Comparison of ENCODE assay signal across 15 cellular contexts in the genomic region with DNA sequence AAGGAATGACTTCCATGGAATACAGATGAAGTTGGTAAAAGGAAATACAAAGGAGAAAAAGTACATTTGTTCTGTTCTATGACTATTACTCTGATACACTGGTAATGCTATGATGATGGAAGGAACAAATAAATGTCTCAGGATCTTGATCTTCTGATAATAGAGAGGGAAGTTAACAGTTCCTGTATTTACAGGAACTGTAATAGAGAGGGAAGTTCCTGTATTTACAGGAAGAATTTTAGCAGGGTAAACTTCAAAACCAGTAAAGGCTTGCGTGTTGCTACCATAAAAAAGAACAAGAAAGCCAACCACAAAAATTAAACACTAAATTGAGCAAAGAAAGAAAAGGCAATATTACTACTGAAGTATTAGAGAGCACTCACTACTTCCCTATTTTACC.
DNase-seq lines count a peak whose midpoint lies in the region; ATAC-seq and TF ChIP-seq lines count a peak whose summit lies in the region.
"Had no signal": no experiment of that assay in that cellular context is flagged by ENCODE, and none has a peak within 500 bp of the region (broad histone marks: within the 10 kb centered on the region; RNA-seq: fewer than 3 reads in every experiment).

No MANE protein-coding gene starts in this region.

- H3K4me1 Mint-ChIP-seq in MCF 10A (ENCODE audit: insufficient read depth, unreplicated experiment), result no peaks in the 10 kb centered on the region

- H3K4me2 ChIP-seq in mammary epithelial cell (ENCODE audit: insufficient read depth, low read depth, low read length), result no peak overlapping the region
- H3K4me2 ChIP-seq: KMS-11 had no signal

- no peak overlapping the region for H2AFZ ChIP-seq in mammary epithelial cell (ENCODE audit: low read depth, low read length)

- no peak overlapping the region for H3K4me3 Mint-ChIP-seq in MCF 10A (ENCODE audit: unreplicated experiment)

- no TSS peak for BruUV-seq in mammary epithelial cell (replicated peaks; lab: Mats Ljungman, UMichigan)
- no TSS peak for BruUV-seq in MCF 10A (replicated peaks; lab: Mats Ljungman, UMichigan)

- no peak overlapping the region for H3K27ac Mint-ChIP-seq in MCF 10A (ENCODE audit: low read depth, unreplicated experiment)

- in situ Hi-C loops in KBM-7 (cut with MboI; ENCODE audit: low pct_unique_long_range_greater_than_20kb, low sequenced_read_pairs) (no loop called here), mammary epithelial cell (cut with MboI; ENCODE audit: low sequenced_read_pairs in 2 of 2) (no loop called here)

- no peak overlapping the region for H3K9ac ChIP-seq in mammary epithelial cell (ENCODE audit: insufficient read depth, low read length)
- H3K9ac ChIP-seq: KMS-11 had no signal

- dilution Hi-C loops in mammary epithelial cell (cut with HindIII; ENCODE audit: low sequenced_read_pairs), result no loop called here

- H3K36me3 ChIP-seq in upper lobe of right lung (no peaks in the 10 kb centered on the region), mammary epithelial cell (ENCODE audit: insufficient read depth, low read length) (no peaks in the 10 kb centered on the region)
- H3K36me3 ChIP-seq: BE2C, Peyer's patch had no signal

- CTCF ChIA-PET in mammary epithelial cell (lab: Charles Lee; ENCODE audit: low non-redundant PET), result no interaction called here
- CTCF ChIA-PET in MCF 10A (lab: Yijun Ruan, JAX), result no interaction called here

- no peaks in the 10 kb centered on the region for H3K9me3 Mint-ChIP-seq in MCF 10A (ENCODE audit: unreplicated experiment)

- H3K4me3 ChIP-seq in upper lobe of right lung, result no peak overlapping the region
- H3K4me3 ChIP-seq in mammary epithelial cell (replicated peaks in 1 of 3; ENCODE audit: insufficient read depth in 1 of 3, low read depth in 2 of 3, low read length in 3 of 3), result no peak overlapping the region
- H3K4me3 ChIP-seq: Peyer's patch had no signal

- POLR2A ChIA-PET in MCF 10A (lab: Yijun Ruan, JAX), result no interaction called here

- H3K27me3 ChIP-seq in upper lobe of right lung (no peaks in the 10 kb centered on the region), mammary epithelial cell (ENCODE audit: insufficient read depth, low read length) (no peaks in the 10 kb centered on the region)
- H3K27me3 ChIP-seq: BE2C, Peyer's patch had no signal

- whole genome bisulfite sequencing in mammary epithelial cell (ENCODE audit: low coverage, missing lambda C conversion rate), result 100% methylated on average over 1 of the region's 1 CpG

- H3K27me3 Mint-ChIP-seq in MCF 10A (ENCODE audit: insufficient read depth, unreplicated experiment), result no peaks in the 10 kb centered on the region

- H3K4me1 ChIP-seq in upper lobe of right lung, result no peaks in the 10 kb centered on the region
- no peaks in the 10 kb centered on the region for H3K4me1 ChIP-seq in mammary epithelial cell (ENCODE audit: insufficient read depth, low read length)

- peak; percentile 66 for DNase-seq in KBM-7
- peak; percentile 52 to 93 for DNase-seq in NOMO-1 (lab: John Stamatoyannopoulos, UW; ENCODE audit: unreplicated experiment in 2 of 2)
- DNase-seq in UCSD-AML1 (lab: John Stamatoyannopoulos, UW; ENCODE audit: unreplicated experiment), result peak; percentile 7
- no peak for DNase-seq in upper lobe of right lung
- DNase-seq in mammary epithelial cell, result no peak
- DNase-seq in Right ventricle myocardium superior, result no peak
- DNase-seq in MCF 10A (ENCODE audit: unreplicated experiment), result no peak
- DNase-seq: BE2C, DMS 273 treated with DMSO at 0.1 percent for 48 hours, NCI-H1092, NCI-H226, NCI-H526, Peyer's patch, SHP77 treated with DMSO at 0.1 percent for 48 hours had no signal

- intact Hi-C loops in upper lobe of right lung (cut with DNase I), result no loop called here
- intact Hi-C loops in mammary epithelial cell (cut with micrococcal nuclease), result no loop called here
- intact Hi-C loops in Right ventricle myocardium superior (cut with DNase I), result no loop called here
- intact Hi-C loops in MCF 10A (cut with micrococcal nuclease), result no loop called here

- no peaks in the 10 kb centered on the region for H3K36me3 Mint-ChIP-seq in MCF 10A (ENCODE audit: insufficient read depth, unreplicated experiment)

- TF ChIP-seq CTCF in upper lobe of right lung (IDR thresholded peaks at IDR 0.05), result no peak
- no peak for TF ChIP-seq CTCF in mammary epithelial cell (conservative IDR thresholded peaks at IDR 0.05 in 1 of 2, IDR thresholded peaks at IDR 0.05 in 1 of 2; ENCODE audit: extremely low read depth in 1 of 2, insufficient read depth in 1 of 2, low read depth in 1 of 2, low read length in 2 of 2)
- TF ChIP-seq CTCF in MCF 10A (IDR thresholded peaks at IDR 0.05; ENCODE audit: unreplicated experiment), result no peak

- no peaks in the 10 kb centered on the region for H4K20me1 ChIP-seq in mammary epithelial cell (ENCODE audit: insufficient read depth, low read length)

- H3K9me3 ChIP-seq in upper lobe of right lung (peaks cover 6% of the 10 kb centered on the region), mammary epithelial cell (replicated peaks; ENCODE audit: insufficient read depth, low read length) (no peaks in the 10 kb centered on the region)
- H3K9me3 ChIP-seq: BE2C, Peyer's patch had no signal

- H3K27ac ChIP-seq in upper lobe of right lung (no peak overlapping the region), mammary epithelial cell (ENCODE audit: insufficient read depth, low read depth, low read length) (no peak overlapping the region)
- H3K27ac ChIP-seq: KMS-11, Peyer's patch had no signal

- peak; percentile 77 for ATAC-seq in upper lobe of right lung
- no peak for ATAC-seq in Right ventricle myocardium superior (ENCODE audit: poor library complexity)

- no peaks in the 10 kb centered on the region for H3K79me2 ChIP-seq in mammary epithelial cell (ENCODE audit: insufficient read depth, low read length)

Comparison
In these comparisons a context has a peak if more than half of its experiments do, and no peak if none do; other contexts are left out.
1. DNase-seq: peak in KBM-7 (single experiment), NOMO-1 (2 of 2) and UCSD-AML1 (single experiment); none in upper lobe of right lung (single experiment), mammary epithelial cell (single experiment), Right ventricle myocardium superior (single experiment) and MCF 10A (single experiment).